38 cellular contexts compared by ENCODE assay signal in the genomic region with DNA sequence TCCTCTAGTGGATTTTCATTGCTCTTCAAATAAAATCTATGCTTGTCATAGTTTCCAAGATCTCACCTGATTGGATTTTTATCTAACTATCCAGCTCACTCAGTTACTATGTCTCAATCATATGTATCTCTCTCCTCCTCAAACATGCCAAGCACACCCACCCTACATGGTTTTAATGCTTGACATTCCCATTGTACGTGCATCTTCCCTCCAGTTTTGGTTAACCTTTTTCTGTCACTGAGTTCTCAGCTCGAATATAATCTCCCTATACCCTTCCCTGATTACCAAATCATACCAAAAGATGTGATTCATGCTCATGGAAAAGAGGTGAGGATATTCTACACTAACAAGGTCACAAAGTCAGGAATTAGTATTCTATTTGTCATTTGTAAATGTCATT. TPM values are rescaled to one million over a fixed set of nuclear protein-coding genes. Genes with fewer than 3 reads are reported as not detected.
"Had no signal": no experiment of that assay in that cellular context is flagged by ENCODE, and none has a peak within 500 bp of the region (broad histone marks: within the 10 kb centered on the region; RNA-seq: fewer than 3 reads in every experiment).

No MANE protein-coding gene starts in this region.

- H3K27ac ChIP-seq: body of pancreas, cardiac muscle cell, colonic mucosa, epithelial cell of prostate, esophagus squamous epithelium, gastroesophageal sphincter, heart right ventricle had no signal

- H3K27me3 ChIP-seq: body of pancreas, cardiac muscle cell, colonic mucosa, esophagus squamous epithelium, gastroesophageal sphincter, heart right ventricle had no signal

- H3K27me3 Mint-ChIP-seq: activated CD4-positive, alpha-beta memory T cell treated with anti-CD3 and anti-CD28 coated beads for 36 hours; activated CD4-positive, alpha-beta T cell treated with anti-CD3 and anti-CD28 coated beads for 36 hours; activated CD4-positive, alpha-beta T cell treated with anti-CD3 and anti-CD28 coated beads, Interleukin-2, amount 10 ng/mL, durations not matched to agents 24 days and 14 days; activated CD8-positive, alpha-beta memory T cell treated with anti-CD3 and anti-CD28 coated beads, Interleukin-2, amount 10 ng/mL, durations not matched to agents 7 days and 5 days; activated naive CD4-positive, alpha-beta T cell treated with anti-CD3 and anti-CD28 coated beads, Interleukin-2, amount 10 ng/mL, durations not matched to agents 7 days and 5 days; activated naive CD8-positive, alpha-beta T cell treated with anti-CD3 and anti-CD28 coated beads, Interleukin-2, amount 10 ng/mL, durations not matched to agents 7 days and 5 days; activated T-cell treated with anti-CD3 and anti-CD28 coated beads, Interleukin-2, amount 50 U/mL, for 24 hours; T-helper 17 cell had no signal

- H3K9me3 Mint-ChIP-seq: activated CD4-positive, alpha-beta memory T cell treated with anti-CD3 and anti-CD28 coated beads for 36 hours; activated CD4-positive, alpha-beta T cell treated with anti-CD3 and anti-CD28 coated beads, Interleukin-2, amount 10 ng/mL, durations not matched to agents 24 days and 14 days; activated T-cell treated with anti-CD3 and anti-CD28 coated beads, Interleukin-2, amount 50 U/mL, for 24 hours; T-helper 2 cell treated with Interferon-gamma antibody and Interleukin-4, amounts not matched to agents 5 μg/mL and 100 μg/mL, for 36 hours had no signal

- H3K4me3 ChIP-seq: body of pancreas, cardiac muscle cell, colonic mucosa, esophagus squamous epithelium, gastroesophageal sphincter, heart right ventricle had no signal

- H3K36me3 ChIP-seq: cardiac muscle cell, colonic mucosa, esophagus squamous epithelium, gastroesophageal sphincter, heart right ventricle had no signal

- H3K4me3 Mint-ChIP-seq: activated CD4-positive, alpha-beta memory T cell treated with anti-CD3 and anti-CD28 coated beads for 36 hours; activated CD4-positive, alpha-beta T cell treated with anti-CD3 and anti-CD28 coated beads for 36 hours; activated CD4-positive, alpha-beta T cell treated with anti-CD3 and anti-CD28 coated beads, Interleukin-2, amount 10 ng/mL, durations not matched to agents 24 days and 14 days; activated CD8-positive, alpha-beta memory T cell treated with anti-CD3 and anti-CD28 coated beads, Interleukin-2, amount 10 ng/mL, durations not matched to agents 7 days and 5 days; activated CD8-positive, alpha-beta T cell treated with anti-CD3 and anti-CD28 coated beads, Interleukin-2, amount 10 ng/mL, durations not matched to agents 7 days and 5 days; activated naive CD4-positive, alpha-beta T cell treated with anti-CD3 and anti-CD28 coated beads, Interleukin-2, amount 10 ng/mL, durations not matched to agents 7 days and 5 days; activated naive CD8-positive, alpha-beta T cell treated with anti-CD3 and anti-CD28 coated beads, Interleukin-2, amount 10 ng/mL, durations not matched to agents 7 days and 5 days; activated T-cell treated with anti-CD3 and anti-CD28 coated beads, Interleukin-2, amount 50 U/mL, for 24 hours; activated T-cell treated with anti-CD3 and anti-CD28 coated beads, Interleukin-2, amount 50 U/mL, for 72 hours; T-helper 17 cell; T-helper 2 cell treated with Interferon-gamma antibody and Interleukin-4, amounts not matched to agents 5 μg/mL and 100 μg/mL, for 36 hours had no signal

- FAIRE-seq: endometrium, endothelial cell of umbilical vein had no signal

- DNase-seq: activated CD4-positive, alpha-beta memory T cell treated with anti-CD3 and anti-CD28 coated beads for 36 hours; activated CD4-positive, alpha-beta T cell treated with anti-CD3 and anti-CD28 coated beads for 36 hours; activated CD4-positive, alpha-beta T cell treated with anti-CD3 and anti-CD28 coated beads, Interleukin-2, amount 10 ng/mL, durations not matched to agents 24 days and 14 days; activated CD4-positive, CD25-positive, alpha-beta regulatory T cell; activated CD4-positive, CD25-positive, alpha-beta regulatory T cell treated with anti-CD3 and anti-CD28 coated beads, Interleukin-2, amount 50 U/mL, for 72 hours; activated CD8-positive, alpha-beta memory T cell treated with anti-CD3 and anti-CD28 coated beads, Interleukin-2, amount 10 ng/mL, durations not matched to agents 7 days and 5 days; activated CD8-positive, alpha-beta memory T cell treated with anti-CD3 and anti-CD28 coated beads, Interleukin-2, amount 50 U/mL, for 48 hours; activated CD8-positive, alpha-beta T cell treated with anti-CD3 and anti-CD28 coated beads, Interleukin-2, amount 10 ng/mL, durations not matched to agents 7 days and 5 days; activated gamma-delta T cell; activated naive CD4-positive, alpha-beta T cell; activated naive CD4-positive, alpha-beta T cell treated with anti-CD3 and anti-CD28 coated beads, Interleukin-2, amount 10 ng/mL, durations not matched to agents 7 days and 5 days; activated naive CD8-positive, alpha-beta T cell treated with anti-CD3 and anti-CD28 coated beads, Interleukin-2, amount 10 ng/mL, durations not matched to agents 7 days and 5 days; activated T-cell treated with anti-CD3 and anti-CD28 coated beads for 4 hours; activated T-cell treated with anti-CD3 and anti-CD28 coated beads, Interleukin-2, amount 50 U/mL, for 24 hours; activated T-cell treated with anti-CD3 and anti-CD28 coated beads, Interleukin-2, amount 50 U/mL, for 72 hours; amniotic stem cell; anterior cingulate cortex; body of pancreas; central memory CD4-positive, alpha-beta T cell; cerebellar nuclear complex; colonic mucosa; effector CD8-positive, alpha-beta T cell; esophagus squamous epithelium; foreskin melanocyte; heart right ventricle; T-helper 1 cell; T-helper 17 cell; T1000 had no signal

- H3K4me1 ChIP-seq: body of pancreas, colonic mucosa, esophagus squamous epithelium, gastroesophageal sphincter, heart right ventricle had no signal

- H3K4me1 Mint-ChIP-seq: activated CD4-positive, alpha-beta T cell treated with anti-CD3 and anti-CD28 coated beads for 36 hours; activated CD4-positive, alpha-beta T cell treated with anti-CD3 and anti-CD28 coated beads, Interleukin-2, amount 10 ng/mL, durations not matched to agents 24 days and 14 days; activated CD8-positive, alpha-beta memory T cell treated with anti-CD3 and anti-CD28 coated beads, Interleukin-2, amount 10 ng/mL, durations not matched to agents 7 days and 5 days; activated naive CD4-positive, alpha-beta T cell treated with anti-CD3 and anti-CD28 coated beads, Interleukin-2, amount 10 ng/mL, durations not matched to agents 7 days and 5 days; activated naive CD8-positive, alpha-beta T cell treated with anti-CD3 and anti-CD28 coated beads, Interleukin-2, amount 10 ng/mL, durations not matched to agents 7 days and 5 days; T-helper 17 cell had no signal

- H3K9me3 ChIP-seq: body of pancreas, colonic mucosa, esophagus squamous epithelium, gastroesophageal sphincter, heart right ventricle had no signal

- H3K36me3 Mint-ChIP-seq: activated CD4-positive, alpha-beta memory T cell treated with anti-CD3 and anti-CD28 coated beads for 36 hours; activated CD8-positive, alpha-beta memory T cell treated with anti-CD3 and anti-CD28 coated beads, Interleukin-2, amount 10 ng/mL, durations not matched to agents 7 days and 5 days; activated naive CD4-positive, alpha-beta T cell treated with anti-CD3 and anti-CD28 coated beads, Interleukin-2, amount 10 ng/mL, durations not matched to agents 7 days and 5 days; activated naive CD4-positive, alpha-beta T cell treated with anti-CD3 and anti-CD28 coated beads, Interleukin-2, amount 50 U/mL, for 72 hours; activated naive CD8-positive, alpha-beta T cell treated with anti-CD3 and anti-CD28 coated beads, Interleukin-2, amount 10 ng/mL, durations not matched to agents 7 days and 5 days had no signal

- H3K27ac Mint-ChIP-seq: activated CD4-positive, alpha-beta memory T cell treated with anti-CD3 and anti-CD28 coated beads for 36 hours; activated CD4-positive, alpha-beta T cell treated with anti-CD3 and anti-CD28 coated beads for 36 hours; activated CD4-positive, alpha-beta T cell treated with anti-CD3 and anti-CD28 coated beads, Interleukin-2, amount 10 ng/mL, durations not matched to agents 24 days and 14 days; activated CD8-positive, alpha-beta memory T cell treated with anti-CD3 and anti-CD28 coated beads, Interleukin-2, amount 10 ng/mL, durations not matched to agents 7 days and 5 days; activated CD8-positive, alpha-beta T cell treated with anti-CD3 and anti-CD28 coated beads, Interleukin-2, amount 10 ng/mL, durations not matched to agents 7 days and 5 days; activated naive CD4-positive, alpha-beta T cell treated with anti-CD3 and anti-CD28 coated beads, Interleukin-2, amount 10 ng/mL, durations not matched to agents 7 days and 5 days; activated naive CD4-positive, alpha-beta T cell treated with anti-CD3 and anti-CD28 coated beads, Interleukin-2, amount 50 U/mL, for 72 hours; activated naive CD8-positive, alpha-beta T cell treated with anti-CD3 and anti-CD28 coated beads, Interleukin-2, amount 10 ng/mL, durations not matched to agents 7 days and 5 days; activated T-cell treated with anti-CD3 and anti-CD28 coated beads, Interleukin-2, amount 50 U/mL, for 24 hours; activated T-cell treated with anti-CD3 and anti-CD28 coated beads, Interleukin-2, amount 50 U/mL, for 72 hours; T-helper 17 cell; T-helper 2 cell treated with Interferon-gamma antibody and Interleukin-4, amounts not matched to agents 5 μg/mL and 100 μg/mL, for 36 hours had no signal

RNA-seq across cellular contexts. Expression of a gene that starts 12.0 kb away (rescaled TPM):
- total RNA-seq: activated CD4-positive, alpha-beta memory T cell treated with anti-CD3 and anti-CD28 coated beads for 36 hours; activated CD4-positive, alpha-beta T cell treated with anti-CD3 and anti-CD28 coated beads for 36 hours; activated CD4-positive, alpha-beta T cell treated with anti-CD3 and anti-CD28 coated beads, Interleukin-2, amount 10 ng/mL, durations not matched to agents 24 days and 14 days; activated CD8-positive, alpha-beta memory T cell treated with anti-CD3 and anti-CD28 coated beads for 36 hours; activated CD8-positive, alpha-beta memory T cell treated with anti-CD3 and anti-CD28 coated beads, Interleukin-2, amount 10 ng/mL, durations not matched to agents 7 days and 5 days; activated CD8-positive, alpha-beta T cell treated with anti-CD3 and anti-CD28 coated beads, Interleukin-2, amount 10 ng/mL, durations not matched to agents 7 days and 5 days; activated naive CD4-positive, alpha-beta T cell treated with anti-CD3 and anti-CD28 coated beads, Interleukin-2, amount 50 U/mL, for 72 hours; activated naive CD8-positive, alpha-beta T cell treated with anti-CD3 and anti-CD28 coated beads, Interleukin-2, amount 10 ng/mL, durations not matched to agents 7 days and 5 days; activated T-cell treated with anti-CD3 and anti-CD28 coated beads, Interleukin-2, amount 50 U/mL, for 72 hours; colonic mucosa; dermis microvascular lymphatic vessel endothelial cell; endothelial cell of umbilical vein; glomerular endothelial cell; T-helper 17 cell had no signal
- polyA plus RNA-seq: endothelial cell of umbilical vein had no signal
